In genomic region chr5:126358525-126358924, GRCh38 we compare ENCODE assay signal across 10 cellular contexts.
DNase-seq lines count a peak whose midpoint lies in the region; ATAC-seq and TF ChIP-seq lines count a peak whose summit lies in the region.
"Had no signal": no experiment of that assay in that cellular context is flagged by ENCODE, and none has a peak within 500 bp of the region (broad histone marks: within the 10 kb centered on the region; RNA-seq: fewer than 3 reads in every experiment).

No MANE protein-coding gene starts in this region.

- H3K27me3 ChIP-seq in neuronal stem cell (ENCODE audit: control insufficient read depth in 3 of 3, insufficient read depth in 3 of 3, low read depth in 1 of 3, low read length in 3 of 3), result no peaks in the 10 kb centered on the region

- no peak overlapping the region for H3K4ac ChIP-seq in neuronal stem cell (ENCODE audit: low read length)

- H3K4me1 ChIP-seq in neuronal stem cell (ENCODE audit: control insufficient read depth in 2 of 2, insufficient read depth in 1 of 2, low read depth in 1 of 2, low read length in 2 of 2), result peaks cover 0 to 3% of the 10 kb centered on the region in 2 donors

- H3K36me3 ChIP-seq in neuronal stem cell (replicated peaks in 1 of 2; ENCODE audit: control insufficient read depth in 2 of 2, insufficient read depth in 2 of 2, low read length in 2 of 2), result no peaks in the 10 kb centered on the region

- H3K27ac ChIP-seq in VCaP (peak overlapping the region; percentile 58; the same call in 1 of the 2 replicates), substantia nigra (ENCODE audit: low read depth, low read length, poor library complexity, severe bottlenecking) (no peak overlapping the region), neuronal stem cell (replicated peaks; ENCODE audit: low read length) (no peak overlapping the region)

- no peak overlapping the region for H2AK5ac ChIP-seq in neuronal stem cell (ENCODE audit: low read depth, low read length)

- no peak overlapping the region for H3K23ac ChIP-seq in neuronal stem cell (ENCODE audit: low read depth, low read length, poor library complexity)

- no peak overlapping the region for H2AFZ ChIP-seq in neuronal stem cell (ENCODE audit: low read length)

- no peak overlapping the region for H3K9ac ChIP-seq in neuronal stem cell (ENCODE audit: low read depth, low read length, poor library complexity)

- H3K4me2 ChIP-seq in neuronal stem cell (ENCODE audit: insufficient read depth, low read length, poor library complexity, severe bottlenecking), result no peak overlapping the region

- no peak overlapping the region for H2BK15ac ChIP-seq in neuronal stem cell (ENCODE audit: low read length)

- no peak overlapping the region for H4K91ac ChIP-seq in neuronal stem cell (ENCODE audit: low read depth, low read length, poor library complexity)

- no peak overlapping the region for H3K14ac ChIP-seq in neuronal stem cell (ENCODE audit: low read length)

- DNase-seq in EH (ENCODE audit: low read depth), result peak; percentile 69
- DNase-seq in NCI-H2171 (lab: John Stamatoyannopoulos, UW), result no peak
- no peak for DNase-seq in substantia nigra (lab: John Stamatoyannopoulos, UW)
- DNase-seq in NCI-H2196 (lab: John Stamatoyannopoulos, UW; ENCODE audit: unreplicated experiment), result no peak
- DNase-seq in neuronal stem cell (ENCODE audit: low spot score), result no peak
- DNase-seq: SIG-M5 had no signal

- H4K8ac ChIP-seq in neuronal stem cell (ENCODE audit: low read depth, low read length), result no peak overlapping the region

- no peak for TF ChIP-seq CTCF in VCaP (conservative IDR thresholded peaks at IDR 0.05)

- H2BK5ac ChIP-seq in neuronal stem cell (ENCODE audit: low read length), result no peak overlapping the region

- H2BK120ac ChIP-seq in neuronal stem cell (ENCODE audit: low read depth, low read length), result no peak overlapping the region

- ATAC-seq in GM19452 (IDR thresholded peaks at IDR 0.05; ENCODE audit: unreplicated experiment) (peak; percentile 90), HG03066 (IDR thresholded peaks at IDR 0.05; ENCODE audit: low read depth, unreplicated experiment) (peak; percentile 87)

- no peak overlapping the region for H3K18ac ChIP-seq in neuronal stem cell (ENCODE audit: low read length)

- H3K4me3 ChIP-seq in neuronal stem cell (ENCODE audit: low read length in 2 of 2), result no peak overlapping the region
- H3K4me3 ChIP-seq: skin epidermis had no signal

- WGBS in neuronal stem cell (ENCODE audit: extremely low coverage in 2 of 2, insufficient read length in 2 of 2, insufficient replicate concordance in 1 of 2), 2 donors, result no CpG with 5 or more reads among the region's 4 CpGs

- H3K9me3 ChIP-seq in neuronal stem cell (replicated peaks in 1 of 2; ENCODE audit: control insufficient read depth in 2 of 2, insufficient read depth in 1 of 2, low read depth in 1 of 2, low read length in 2 of 2), result no peaks in the 10 kb centered on the region

- H3K79me1 ChIP-seq in neuronal stem cell (ENCODE audit: low read depth, low read length), result no peaks in the 10 kb centered on the region

- no peak overlapping the region for H2BK12ac ChIP-seq in neuronal stem cell (ENCODE audit: low read length)
